16 cellular contexts compared by ENCODE assay signal in the genomic region with DNA sequence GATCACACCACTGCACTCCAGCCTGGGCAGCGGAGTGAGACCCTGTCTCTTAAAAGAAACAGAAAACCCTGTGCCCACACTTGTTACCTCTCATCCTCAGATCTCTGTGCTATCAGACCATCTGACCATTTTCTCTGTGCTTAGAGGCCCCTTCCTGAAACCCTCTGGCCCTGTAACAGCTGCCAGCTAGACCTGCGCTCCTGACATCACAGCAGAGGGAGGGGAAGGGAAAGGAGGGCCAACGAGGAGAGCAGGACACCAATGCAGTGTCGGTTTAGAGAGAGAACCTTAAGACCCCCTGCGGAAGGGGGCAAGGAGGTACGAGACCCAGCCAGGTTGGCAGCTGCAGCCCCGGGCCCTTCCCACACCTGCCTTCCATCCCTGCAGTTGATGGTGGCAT.
"Had no signal": no experiment of that assay in that cellular context is flagged by ENCODE, and none has a peak within 500 bp of the region (broad histone marks: within the 10 kb centered on the region; RNA-seq: fewer than 3 reads in every experiment).

No MANE protein-coding gene starts in this region.

- H3K9me3 Mint-ChIP-seq: activated T-helper 2 cell treated with anti-CD3 and anti-CD28 coated beads, Interferon-gamma antibody, Interleukin-2, Interleukin-4, amounts not matched to agents 10 μg/mL and 5 μg/mL and 100 μg/mL, durations not matched to agents 14 hours and 24 hours and 36 hours; dendritic cell treated with granulocyte-macrophage colony-stimulating factor and Interleukin-4, amounts not matched to agents 40 ng/mL and 50 ng/mL, for 4 days; naive thymus-derived CD8-positive, alpha-beta T cell had no signal

- H3K36me3 ChIP-seq: cardiac muscle cell had no signal

- H3K4me3 ChIP-seq: cardiac muscle cell, esophagus squamous epithelium, spleen, thyroid gland, vagina had no signal

- H3K27ac Mint-ChIP-seq: activated T-helper 2 cell treated with anti-CD3 and anti-CD28 coated beads, Interferon-gamma antibody, Interleukin-2, Interleukin-4, amounts not matched to agents 10 μg/mL and 5 μg/mL and 100 μg/mL, durations not matched to agents 14 hours and 24 hours and 36 hours; dendritic cell treated with granulocyte-macrophage colony-stimulating factor and Interleukin-4, amounts not matched to agents 40 ng/mL and 50 ng/mL, for 4 days; T-helper 17 cell had no signal

- DNase-seq: activated CD4-positive, alpha-beta T cell treated with anti-CD3 and anti-CD28 coated beads, Interleukin-2, amount 50 U/mL, for 4 hours; activated naive CD4-positive, alpha-beta T cell treated with anti-CD3 and anti-CD28 coated beads, Interleukin-2, amount 50 U/mL, for 16 hours; activated T-cell treated with anti-CD3 and anti-CD28 coated beads for 4 hours; amygdala; effector CD8-positive, alpha-beta T cell; esophagus squamous epithelium; naive thymus-derived CD8-positive, alpha-beta T cell; nucleus accumbens; spleen; stimulated activated naive CD4-positive, alpha-beta T cell treated with Interleukin-2 at 50 U/mL for 16 hours; T-helper 17 cell; thyroid gland had no signal

- H3K4me3 Mint-ChIP-seq: dendritic cell treated with granulocyte-macrophage colony-stimulating factor and Interleukin-4, amounts not matched to agents 40 ng/mL and 50 ng/mL, for 4 days; naive thymus-derived CD8-positive, alpha-beta T cell; T-helper 17 cell had no signal

- H3K9me3 ChIP-seq: esophagus squamous epithelium, spleen, thyroid gland, vagina had no signal

- H3K27ac ChIP-seq: cardiac muscle cell, esophagus squamous epithelium, spleen, thyroid gland, vagina had no signal

- H3K27me3 Mint-ChIP-seq: dendritic cell treated with granulocyte-macrophage colony-stimulating factor and Interleukin-4, amounts not matched to agents 40 ng/mL and 50 ng/mL, for 4 days; naive thymus-derived CD8-positive, alpha-beta T cell; T-helper 17 cell had no signal
